ENCODE assay signal across 21 cellular contexts in genomic region chr20:2108498-2108897, GRCh38. TPM values are rescaled to one million over a fixed set of nuclear protein-coding genes. Genes with fewer than 3 reads are reported as not detected.
DNase-seq lines count a peak whose midpoint lies in the region; ATAC-seq and TF ChIP-seq lines count a peak whose summit lies in the region.
"Had no signal": no experiment of that assay in that cellular context is flagged by ENCODE, and none has a peak within 500 bp of the region (broad histone marks: within the 10 kb centered on the region; RNA-seq: fewer than 3 reads in every experiment).

No MANE protein-coding gene starts in this region.

- no peak overlapping the region for H3K27ac Mint-ChIP-seq in activated T-helper 17 cell treated with anti-CD3 and anti-CD28 coated beads, Interleukin-2, amount 50 U/mL, for 72 hours
- peak overlapping the region; percentile 48 for H3K27ac Mint-ChIP-seq in memory B cell
- H3K27ac Mint-ChIP-seq in type B pancreatic cell = peak overlapping the region; percentile 19
- no peak overlapping the region for H3K27ac Mint-ChIP-seq in mesothelial cell of epicardium
- H3K27ac Mint-ChIP-seq: activated CD8-positive, alpha-beta T cell treated with anti-CD3 and anti-CD28 coated beads, Interleukin-2, amount 10 ng/mL, durations not matched to agents 7 days and 5 days; activated naive CD8-positive, alpha-beta T cell treated with anti-CD3 and anti-CD28 coated beads for 36 hours; activated T-cell treated with anti-CD3 and anti-CD28 coated beads, Interleukin-2, amount 50 U/mL, for 72 hours had no signal

- no peaks in the 10 kb centered on the region for H3K27me3 Mint-ChIP-seq in activated T-helper 17 cell treated with anti-CD3 and anti-CD28 coated beads, Interleukin-2, amount 50 U/mL, for 72 hours
- H3K27me3 Mint-ChIP-seq in memory B cell = no peaks in the 10 kb centered on the region
- H3K27me3 Mint-ChIP-seq in type B pancreatic cell = no peaks in the 10 kb centered on the region
- H3K27me3 Mint-ChIP-seq in mesothelial cell of epicardium (ENCODE audit: low read depth) = no peaks in the 10 kb centered on the region
- H3K27me3 Mint-ChIP-seq: activated naive CD8-positive, alpha-beta T cell treated with anti-CD3 and anti-CD28 coated beads for 36 hours had no signal

- no peaks in the 10 kb centered on the region for H3K9me3 Mint-ChIP-seq in activated T-helper 17 cell treated with anti-CD3 and anti-CD28 coated beads, Interleukin-2, amount 50 U/mL, for 72 hours
- H3K9me3 Mint-ChIP-seq in memory B cell (no peaks in the 10 kb centered on the region), type B pancreatic cell (no peaks in the 10 kb centered on the region), mesothelial cell of epicardium (no peaks in the 10 kb centered on the region)
- H3K9me3 Mint-ChIP-seq: activated naive CD8-positive, alpha-beta T cell treated with anti-CD3 and anti-CD28 coated beads for 36 hours; activated T-cell treated with anti-CD3 and anti-CD28 coated beads, Interleukin-2, amount 50 U/mL, for 72 hours; natural killer cell had no signal

- no peak for TF ChIP-seq CTCF in left ventricle myocardium inferior (IDR thresholded peaks at IDR 0.05; ENCODE audit: borderline replicate concordance)
- no peak for TF ChIP-seq CTCF in type B pancreatic cell (conservative IDR thresholded peaks at IDR 0.05)
- TF ChIP-seq CTCF in mesothelial cell of epicardium (IDR thresholded peaks at IDR 0.05; ENCODE audit: unreplicated experiment) = no peak

- no peaks in the 10 kb centered on the region for H3K27me3 ChIP-seq in left ventricle myocardium inferior (ENCODE audit: low read depth)
- H3K27me3 ChIP-seq: dorsolateral prefrontal cortex, thyroid gland had no signal

- intact Hi-C loops in left ventricle myocardium inferior (cut with micrococcal nuclease) = no loop called here
- intact Hi-C loops in left cardiac atrium (cut with DNase I) = no loop called here

- no peak for ATAC-seq in left cardiac atrium
- no peak for ATAC-seq in activated T-helper 17 cell treated with anti-CD3 and anti-CD28 coated beads, Interleukin-2, amount 50 U/mL, for 72 hours (replicated peaks)
- ATAC-seq in memory B cell (ENCODE audit: low read depth) = peak; percentile 87
- ATAC-seq: activated CD8-positive, alpha-beta T cell treated with anti-CD3 and anti-CD28 coated beads, Interleukin-2, amount 10 ng/mL, durations not matched to agents 7 days and 5 days; activated T-cell treated with anti-CD3 and anti-CD28 coated beads, Interleukin-2, amount 50 U/mL, for 72 hours had no signal

- H3K27ac ChIP-seq in left ventricle myocardium inferior (replicated peaks) = peak overlapping the region; percentile 99
- H3K27ac ChIP-seq: thyroid gland had no signal

- peaks cover 7% of the 10 kb centered on the region for H3K36me3 ChIP-seq in left ventricle myocardium inferior
- H3K36me3 ChIP-seq: thyroid gland had no signal

- DNase-seq in left ventricle myocardium inferior (no peak), left cardiac atrium (no peak), memory B cell (ENCODE audit: low spot score in 2 of 2) (no peak), type B pancreatic cell (ENCODE audit: extremely low spot score, unreplicated experiment) (no peak), NCI-H2196 treated with DMSO at 0.1 percent for 48 hours (lab: John Stamatoyannopoulos, UW; ENCODE audit: unreplicated experiment) (no peak), mesothelial cell of epicardium (ENCODE audit: low spot score in 2 of 2, unreplicated experiment in 2 of 2) (no peak)
- no peak for DNase-seq in stimulated activated CD4-positive, alpha-beta T cell treated with anti-CD3 and anti-CD28 coated beads, Interleukin-2, amount 100 ng/mL, for 48 hours
- DNase-seq: activated CD4-positive, CD25-positive, alpha-beta regulatory T cell; activated CD8-positive, alpha-beta T cell treated with anti-CD3 and anti-CD28 coated beads, Interleukin-2, amount 10 ng/mL, durations not matched to agents 7 days and 5 days; activated naive CD8-positive, alpha-beta T cell treated with anti-CD3 and anti-CD28 coated beads for 36 hours; activated T-cell treated with anti-CD3 and anti-CD28 coated beads, Interleukin-2, amount 50 U/mL, for 72 hours; dorsolateral prefrontal cortex; H7; lower lobe of right lung; natural killer cell; NCI-H1930; NCI-H510A; SHP77; T-helper 2 cell; thyroid gland had no signal

- no peaks in the 10 kb centered on the region for H3K9me3 ChIP-seq in left ventricle myocardium inferior (replicated peaks)
- H3K9me3 ChIP-seq: lower lobe of right lung, thyroid gland had no signal

- H3K4me1 ChIP-seq in left ventricle myocardium inferior = peaks cover 100% of the 10 kb centered on the region

- H3K4me3 Mint-ChIP-seq in activated T-helper 17 cell treated with anti-CD3 and anti-CD28 coated beads, Interleukin-2, amount 50 U/mL, for 72 hours = peak overlapping the region; percentile 4
- H3K4me3 Mint-ChIP-seq in memory B cell = peak overlapping the region; percentile 39
- no peak overlapping the region for H3K4me3 Mint-ChIP-seq in type B pancreatic cell
- no peak overlapping the region for H3K4me3 Mint-ChIP-seq in mesothelial cell of epicardium
- H3K4me3 Mint-ChIP-seq: activated CD8-positive, alpha-beta T cell treated with anti-CD3 and anti-CD28 coated beads, Interleukin-2, amount 10 ng/mL, durations not matched to agents 7 days and 5 days; activated naive CD8-positive, alpha-beta T cell treated with anti-CD3 and anti-CD28 coated beads for 36 hours; activated T-cell treated with anti-CD3 and anti-CD28 coated beads, Interleukin-2, amount 50 U/mL, for 72 hours; natural killer cell had no signal

- peaks cover 81% of the 10 kb centered on the region for H3K36me3 Mint-ChIP-seq in activated T-helper 17 cell treated with anti-CD3 and anti-CD28 coated beads, Interleukin-2, amount 50 U/mL, for 72 hours (ENCODE audit: low read depth)
- H3K36me3 Mint-ChIP-seq in memory B cell (peaks cover 13% of the 10 kb centered on the region), type B pancreatic cell (peaks cover 20% of the 10 kb centered on the region), mesothelial cell of epicardium (peaks cover 6% of the 10 kb centered on the region)
- H3K36me3 Mint-ChIP-seq: natural killer cell had no signal

- peaks cover 63% of the 10 kb centered on the region for H3K4me1 Mint-ChIP-seq in activated T-helper 17 cell treated with anti-CD3 and anti-CD28 coated beads, Interleukin-2, amount 50 U/mL, for 72 hours
- H3K4me1 Mint-ChIP-seq in memory B cell (peaks cover 66% of the 10 kb centered on the region), type B pancreatic cell (ENCODE audit: unreplicated experiment) (peaks cover 54% of the 10 kb centered on the region), mesothelial cell of epicardium (peaks cover 48% of the 10 kb centered on the region)

- H3K4me3 ChIP-seq in left ventricle myocardium inferior = peak overlapping the region; percentile 11
- H3K4me3 ChIP-seq: lower lobe of right lung, thyroid gland had no signal

RNA-seq across cellular contexts. Expression of gene STK35, which starts 6.9 kb away (rescaled TPM):
- 13.9 TPM for total RNA-seq in left ventricle myocardium inferior
- total RNA-seq in left cardiac atrium = 10 to 100 TPM; 13.2 to 19.3 TPM
- 10 to 100 TPM; 23.1 to 25.9 TPM for total RNA-seq in activated T-helper 17 cell treated with anti-CD3 and anti-CD28 coated beads, Interleukin-2, amount 50 U/mL, for 72 hours
- 28.3 and 28.9 TPM in 2 replicates for total RNA-seq in type B pancreatic cell (ENCODE audit: low replicate concordance)
- total RNA-seq in mesothelial cell of epicardium = 31.0 to 31.9 TPM (median 31.6 TPM) in 3 replicates

Comparison
In these comparisons a context has a peak if more than half of its experiments do, and no peak if none do; other contexts are left out.
1. H3K27ac Mint-ChIP-seq: peak in memory B cell (single experiment) and type B pancreatic cell (single experiment); none in activated T-helper 17 cell treated with anti-CD3 and anti-CD28 coated beads, Interleukin-2, amount 50 U/mL, for 72 hours (single experiment) and mesothelial cell of epicardium (single experiment).
2. H3K4me3 Mint-ChIP-seq: peak in activated T-helper 17 cell treated with anti-CD3 and anti-CD28 coated beads, Interleukin-2, amount 50 U/mL, for 72 hours (single experiment) and memory B cell (single experiment); none in type B pancreatic cell (single experiment) and mesothelial cell of epicardium (single experiment).